8 cellular contexts compared by ENCODE assay signal in genomic region chr9:129620669-129621295, GRCh38. TPM values are rescaled to one million over a fixed set of nuclear protein-coding genes. Genes with fewer than 3 reads are reported as not detected.
DNase-seq lines count a peak whose midpoint lies in the region; ATAC-seq, FAIRE-seq and TF ChIP-seq lines count a peak whose summit lies in the region.

C9orf50 (minus strand) TSS chr9:129621101; CDS start chr9:129620574, 527 bp downstream.

- peak within 1 kb of the TSS; percentile 20 for H3K9ac ChIP-seq in endothelial cell of umbilical vein (replicated peaks; ENCODE audit: extremely low read depth, insufficient read depth, low read length)

- no peak for ATAC-seq in HG03135 (IDR thresholded peaks at IDR 0.05; ENCODE audit: unreplicated experiment)
- ATAC-seq in HG02870 (IDR thresholded peaks at IDR 0.05; ENCODE audit: unreplicated experiment) = no peak
- ATAC-seq in HG02642 (IDR thresholded peaks at IDR 0.05; ENCODE audit: poor library complexity, unreplicated experiment) = no peak

- H3K36me3 ChIP-seq in BJ (ENCODE audit: control insufficient read depth, insufficient read depth, low read length) (no peaks in the 10 kb centered on the region), endothelial cell of umbilical vein (ENCODE audit: control insufficient read depth in 2 of 2, extremely low read depth in 1 of 2, insufficient read depth in 2 of 2, low read length in 2 of 2) (no peaks in the 10 kb centered on the region), osteoblast (ENCODE audit: insufficient read depth, low read length) (no peaks in the 10 kb centered on the region)

- BruUV-seq in endothelial cell of umbilical vein (replicated peaks; lab: Mats Ljungman, UMichigan) = no TSS peak

- no peak within 1 kb of the TSS for H3K27ac ChIP-seq in endothelial cell of umbilical vein (ENCODE audit: insufficient read depth, low read depth, low read length)
- H3K27ac ChIP-seq in osteoblast (ENCODE audit: low read depth, low read length) = peak within 1 kb of the TSS; percentile 1

- no peaks in the 10 kb centered on the region for H3K79me2 ChIP-seq in endothelial cell of umbilical vein (ENCODE audit: control insufficient read depth, insufficient read depth, low read length)
- H3K79me2 ChIP-seq in osteoblast (ENCODE audit: insufficient read depth, low read length) = no peaks in the 10 kb centered on the region

- POLR2A ChIA-PET in BJ (lab: Charles Lee) (interaction anchor here (0.7 kb wide), 1 partner anchor 318 kb away, joined by 5 read pairs; no protein-coding TSS in a partner anchor), endothelial cell of umbilical vein (lab: Charles Lee) (interaction anchor here (1.2 kb wide), 1 partner anchor 443 kb away, joined by 3 read pairs; the partner anchor contains the start of gene IER5L)

- H3K4me1 ChIP-seq in endothelial cell of umbilical vein (ENCODE audit: control insufficient read depth, extremely low read depth, insufficient read depth, low read length) (no peaks in the 10 kb centered on the region), osteoblast (ENCODE audit: insufficient read depth, low read length) (peaks cover 31% of the 10 kb centered on the region)

- FAIRE-seq in endothelial cell of umbilical vein (lab: Jason Lieb, UNC) = no peak

- intact Hi-C loops in endothelial cell of umbilical vein (cut with micrococcal nuclease) = no loop called here

- no peaks in the 10 kb centered on the region for H3K9me1 ChIP-seq in endothelial cell of umbilical vein (replicated peaks; ENCODE audit: control insufficient read depth, extremely low read depth, insufficient read depth, low read length)

- dilution Hi-C loops in endothelial cell of umbilical vein (cut with MboI; ENCODE audit: extremely low pct_ligation_motif_present, low sequenced_read_pairs) = no loop called here

- H3K4me3 ChIP-seq in BJ (ENCODE audit: low read depth, low read length) (peak within 1 kb of the TSS; percentile 54), endothelial cell of umbilical vein (replicated peaks in 1 of 3; ENCODE audit: insufficient read depth in 1 of 3, low read depth in 1 of 3, low read length in 3 of 3) (peak within 1 kb of the TSS in 2 of 3 experiments; percentile 15 to 25), osteoblast (ENCODE audit: insufficient read depth, low read length) (peak within 1 kb of the TSS; percentile 74)

- H4K20me1 ChIP-seq in endothelial cell of umbilical vein (replicated peaks; ENCODE audit: control insufficient read depth, extremely low read depth, insufficient read depth, low read length) (no peaks in the 10 kb centered on the region), osteoblast (ENCODE audit: insufficient read depth, low read length) (no peaks in the 10 kb centered on the region)

- H3K4me2 ChIP-seq in endothelial cell of umbilical vein (ENCODE audit: insufficient read depth, low read length) (peak within 1 kb of the TSS; percentile 51), osteoblast (ENCODE audit: insufficient read depth, low read length) (peak within 1 kb of the TSS; percentile 76)

- no peak for TF ChIP-seq CTCF in BJ (IDR thresholded peaks at IDR 0.05; ENCODE audit: insufficient read depth, low read depth, low read length)
- no peak for TF ChIP-seq CTCF in endothelial cell of umbilical vein (IDR thresholded peaks at IDR 0.05; ENCODE audit: extremely low read depth in 1 of 2, insufficient read depth in 1 of 2, low read depth in 1 of 2, low read length in 2 of 2)
- TF ChIP-seq CTCF in osteoblast (IDR thresholded peaks at IDR 0.05; ENCODE audit: extremely low read depth, low read depth, low read length) = no peak

- no peak for TF ChIP-seq POLR2A in endothelial cell of umbilical vein (IDR thresholded peaks at IDR 0.05; ENCODE audit: low read depth, low read length)

- CTCF ChIA-PET in BJ (lab: Yijun Ruan, JAX) (interaction anchor here (1.0 to 9.4 kb wide), 10 partner anchors 9 to 509 kb away, joined by 3 to 258 read pairs (median 4); no protein-coding TSS in a partner anchor), endothelial cell of umbilical vein (lab: Charles Lee) (interaction anchor here (1.0 to 7.5 kb wide), 8 partner anchors 9 to 490 kb away, joined by 3 to 232 read pairs (median 10); no protein-coding TSS in a partner anchor)

- peak within 1 kb of the TSS; percentile 9 for H2AFZ ChIP-seq in endothelial cell of umbilical vein (ENCODE audit: low read depth, low read length)
- H2AFZ ChIP-seq in osteoblast (ENCODE audit: low read length) = peak within 1 kb of the TSS; percentile 81

- H3K9me3 ChIP-seq in endothelial cell of umbilical vein (replicated peaks; ENCODE audit: control insufficient read depth, insufficient read depth, low read length) = no peaks in the 10 kb centered on the region
- no peaks in the 10 kb centered on the region for H3K9me3 ChIP-seq in osteoblast (ENCODE audit: low read depth, low read length)

- DNase-seq in BJ (ENCODE audit: low read depth) = no peak
- peak; percentile 41 for DNase-seq in NCI-H2107 (lab: John Stamatoyannopoulos, UW)
- DNase-seq in endothelial cell of umbilical vein (ENCODE audit: low read depth, low spot score) = no peak
- no peak for DNase-seq in osteoblast (ENCODE audit: insufficient read length, low spot score, missing footprints)
- DNase-seq in effector CD8-positive, alpha-beta T cell (lab: John Stamatoyannopoulos, UW) = no peak

- H3K27me3 ChIP-seq in BJ (ENCODE audit: control insufficient read depth, insufficient read depth, low read length) (no peaks in the 10 kb centered on the region), endothelial cell of umbilical vein (ENCODE audit: control insufficient read depth in 2 of 2, insufficient read depth in 2 of 2, low read length in 2 of 2) (peaks cover 0 to 6% of the 10 kb centered on the region in 2 experiments), osteoblast (ENCODE audit: insufficient read depth, low read length) (no peaks in the 10 kb centered on the region)

TF ChIP-seq in endothelial cell of umbilical vein, 7 proteins besides CTCF, POLR2A, EP300 and RAD21:
- TF ChIP-seq EZH2 (IDR thresholded peaks at IDR 0.05; ENCODE audit: borderline replicate concordance, low read depth, low read length, severe bottlenecking) (peak; percentile 13), MYC (IDR thresholded peaks at IDR 0.05; ENCODE audit: low read depth, low read length) (no peak), JUN (IDR thresholded peaks at IDR 0.05; ENCODE audit: borderline replicate concordance, insufficient read depth, insufficient read length, low read depth) (no peak), MAX (IDR thresholded peaks at IDR 0.05; ENCODE audit: insufficient read depth, insufficient read length) (no peak), FOS (IDR thresholded peaks at IDR 0.05; ENCODE audit: borderline replicate concordance, insufficient read depth, low read length) (no peak)

RNA-seq across cellular contexts. Expression of gene C9orf50, which starts in this region (rescaled TPM):
- polyA plus RNA-seq in BJ (2011; rRNA removed) (0.20 and 0.21 TPM in 2 replicates), endothelial cell of umbilical vein (0.05 TPM in 1 of 2 replicates, not detected in the other)
- 0.09 TPM in 1 of 2 replicates, not detected in the other for polyA minus RNA-seq in BJ (2011; rRNA and poly(A)+ RNA removed)
- total RNA-seq in endothelial cell of umbilical vein (not detected in 2 replicates), osteoblast (under 0.01 and 0.36 TPM in 2 replicates)
- polyA plus RNA-seq in endothelial cell of umbilical vein (2011; cell fraction: cytosol; rRNA removed) = not detected in 2 replicates
- not detected in 2 replicates for polyA plus RNA-seq in endothelial cell of umbilical vein (2011; cell fraction: nucleus; rRNA removed)
- polyA plus RNA-seq in endothelial cell of umbilical vein (2012) = not detected in 2 replicates
- not detected in 2 replicates for polyA minus RNA-seq in endothelial cell of umbilical vein
- polyA minus RNA-seq in endothelial cell of umbilical vein (2011; cell fraction: cytosol; rRNA and poly(A)+ RNA removed) = not detected
- polyA minus RNA-seq in endothelial cell of umbilical vein (2011; cell fraction: nucleus; rRNA and poly(A)+ RNA removed) = not detected in 2 replicates

Comparison
In these comparisons a context has a peak if more than half of its experiments do, and no peak if none do; other contexts are left out.
1. H3K4me3 ChIP-seq: peak in every context shown above with its lines; median percentile 74 in osteoblast; 54 in BJ; 20 in endothelial cell of umbilical vein.